In genomic region chrX:50067435-50068292, GRCh38 we compare ENCODE assay signal across 9 cellular contexts.
DNase-seq lines count a peak whose midpoint lies in the region; ATAC-seq and TF ChIP-seq lines count a peak whose summit lies in the region.
"Had no signal": no experiment of that assay in that cellular context is flagged by ENCODE, and none has a peak within 500 bp of the region (broad histone marks: within the 10 kb centered on the region; RNA-seq: fewer than 3 reads in every experiment).

No MANE protein-coding gene starts in this region.

- H3K36me3 ChIP-seq in endodermal cell (ENCODE audit: control insufficient read depth, insufficient read depth, low read length) (no peaks in the 10 kb centered on the region), mucosa of descending colon (ENCODE audit: low read depth) (no peaks in the 10 kb centered on the region), esophagus muscularis mucosa (no peaks in the 10 kb centered on the region)

- peak overlapping the region; percentile 97 for H3K27ac ChIP-seq in endodermal cell (ENCODE audit: low read depth, low read length)
- no peak overlapping the region for H3K27ac ChIP-seq in esophagus muscularis mucosa (replicated peaks in 1 of 4)

- H3K9me3 ChIP-seq in endodermal cell (ENCODE audit: control insufficient read depth, low read length): no peaks in the 10 kb centered on the region
- H3K9me3 ChIP-seq in mucosa of descending colon: no peaks in the 10 kb centered on the region
- H3K9me3 ChIP-seq in esophagus muscularis mucosa: no peaks in the 10 kb centered on the region

- no peaks in the 10 kb centered on the region for H3K27me3 Mint-ChIP-seq in endodermal cell (ENCODE audit: insufficient read depth)
- H3K27me3 Mint-ChIP-seq: naive B cell had no signal

- H3K4me1 Mint-ChIP-seq in endodermal cell: no peaks in the 10 kb centered on the region

- peak overlapping the region; percentile 69 for H3K4me3 ChIP-seq in endodermal cell (ENCODE audit: low read length)
- no peak overlapping the region for H3K4me3 ChIP-seq in mucosa of descending colon
- H3K4me3 ChIP-seq in esophagus muscularis mucosa: no peak overlapping the region

- TF ChIP-seq POLR2A in esophagus muscularis mucosa (IDR thresholded peaks at IDR 0.05; ENCODE audit: low read depth): no peak

- intact Hi-C loops in mucosa of descending colon (cut with DNase I, micrococcal nuclease): no loop called here
- intact Hi-C loops in esophagus muscularis mucosa (cut with DNase I): no loop called here

- peak overlapping the region; percentile 34 for H3K4me3 Mint-ChIP-seq in endodermal cell
- H3K4me3 Mint-ChIP-seq: naive B cell had no signal

- peak; percentile 82 for ATAC-seq in mucosa of descending colon

- peaks cover 38% of the 10 kb centered on the region for H3K9me3 Mint-ChIP-seq in endodermal cell

- 9 to 10% methylated on average over 2 to 9 of the region's 9 CpGs for WGBS in endodermal cell (ENCODE audit: insufficient coverage in 1 of 2, insufficient read length in 1 of 2), 2 experiments
- 34% methylated on average over 9 of the region's 9 CpGs for WGBS in esophagus muscularis mucosa

- peak overlapping the region; percentile 89 for H3K27ac Mint-ChIP-seq in endodermal cell
- H3K27ac Mint-ChIP-seq: naive B cell had no signal

- TF ChIP-seq EP300 in esophagus muscularis mucosa (IDR thresholded peaks at IDR 0.05): no peak

- H3K27me3 ChIP-seq in endodermal cell (ENCODE audit: control insufficient read depth, insufficient read depth, low read length, poor library complexity, severe bottlenecking) (no peaks in the 10 kb centered on the region), esophagus muscularis mucosa (no peaks in the 10 kb centered on the region)

- DNase-seq in DMS79 (lab: John Stamatoyannopoulos, UW) (peak; percentile 32), NCI-H2227 treated with DMSO at 0.1 percent for 48 hours (lab: John Stamatoyannopoulos, UW) (peak; percentile 95), endodermal cell (peak; percentile 76), mucosa of descending colon (peak in 2 of 3 donors; percentile 29 to 65), esophagus muscularis mucosa (ENCODE audit: extremely low spot score) (no peak), NAMALWA (ENCODE audit: low spot score) (no peak)
- no peak for DNase-seq in stimulated activated CD4-positive, alpha-beta T cell treated with anti-CD3 and anti-CD28 coated beads, Interleukin-4, amount 100 ng/mL, for 1 hour
- DNase-seq in activated CD8-positive, alpha-beta memory T cell treated with anti-CD3 and anti-CD28 coated beads for 24 hours: no peak
- DNase-seq: naive B cell had no signal

- peak overlapping the region; percentile 38 for H3K9ac ChIP-seq in endodermal cell (ENCODE audit: extremely low read depth, low read length, poor library complexity, severe bottlenecking)

- H3K36me3 Mint-ChIP-seq in endodermal cell (ENCODE audit: low read depth): peaks cover 4% of the 10 kb centered on the region

- H3K4me1 ChIP-seq in endodermal cell (ENCODE audit: control insufficient read depth, insufficient read depth, low read length) (no peaks in the 10 kb centered on the region), mucosa of descending colon (ENCODE audit: low read depth) (no peaks in the 10 kb centered on the region), esophagus muscularis mucosa (no peaks in the 10 kb centered on the region)

- TF ChIP-seq CTCF in endodermal cell (conservative IDR thresholded peaks at IDR 0.05) (peak; percentile 59), mucosa of descending colon (IDR thresholded peaks at IDR 0.05) (no peak), esophagus muscularis mucosa (IDR thresholded peaks at IDR 0.05) (no peak)

Comparison
In these comparisons a context has a peak if more than half of its experiments do, and no peak if none do; other contexts are left out.
1. DNase-seq: peak in DMS79 (single experiment), NCI-H2227 treated with DMSO at 0.1 percent for 48 hours (single experiment), endodermal cell (single experiment) and mucosa of descending colon (2 of 3); none in stimulated activated CD4-positive, alpha-beta T cell treated with anti-CD3 and anti-CD28 coated beads, Interleukin-4, amount 100 ng/mL, for 1 hour (single experiment), esophagus muscularis mucosa (single experiment), activated CD8-positive, alpha-beta memory T cell treated with anti-CD3 and anti-CD28 coated beads for 24 hours (single experiment) and NAMALWA (single experiment).